In the genomic region with DNA sequence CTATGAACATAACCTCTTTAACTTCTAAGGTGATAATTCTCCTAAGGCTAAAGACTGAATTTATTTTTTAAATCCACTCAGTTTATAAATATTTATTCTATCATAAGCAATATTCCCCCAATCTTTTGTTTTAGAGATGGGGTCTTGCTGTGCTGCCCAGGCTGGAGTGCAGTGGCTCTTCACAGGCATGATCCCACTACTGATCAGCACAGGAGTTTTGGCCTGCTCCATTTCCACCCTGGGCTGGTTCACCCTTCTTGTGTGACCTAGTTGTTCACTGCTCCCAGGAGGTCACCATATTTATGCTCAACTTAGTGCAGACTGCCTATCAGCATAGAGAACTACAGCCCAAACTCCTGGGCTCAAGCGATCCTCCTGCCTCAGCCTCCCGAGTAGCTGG, we compare ENCODE assay signal across 19 cellular contexts.
"Had no signal": no experiment of that assay in that cellular context is flagged by ENCODE, and none has a peak within 500 bp of the region (broad histone marks: within the 10 kb centered on the region; RNA-seq: fewer than 3 reads in every experiment).

No MANE protein-coding gene starts in this region.

- DNase-seq: dermis blood vessel endothelial cell; dorsolateral prefrontal cortex; effector CD4-positive, alpha-beta T cell; effector memory CD4-positive, alpha-beta T cell; foreskin keratinocyte; heart left ventricle; hypothalamus; left cardiac atrium; left lung; left ventricle myocardium superior; lower lobe of right lung; mesenchymal stem cell; mucosa of descending colon had no signal

- H3K4me3 Mint-ChIP-seq: mesothelial cell of epicardium had no signal

- ATAC-seq: foreskin keratinocyte, gastroesophageal sphincter, heart left ventricle, left cardiac atrium, left lung, left ventricle myocardium superior, lower lobe of right lung, mucosa of descending colon had no signal

- H3K27ac Mint-ChIP-seq: mesothelial cell of epicardium had no signal

- H3K4me1 Mint-ChIP-seq: mesothelial cell of epicardium had no signal

- H3K9me3 Mint-ChIP-seq: mesothelial cell of epicardium had no signal

- FAIRE-seq: colon, endothelial cell of umbilical vein, islet of Langerhans, keratinocyte had no signal
